26 cellular contexts compared by ENCODE assay signal in the genomic region with DNA sequence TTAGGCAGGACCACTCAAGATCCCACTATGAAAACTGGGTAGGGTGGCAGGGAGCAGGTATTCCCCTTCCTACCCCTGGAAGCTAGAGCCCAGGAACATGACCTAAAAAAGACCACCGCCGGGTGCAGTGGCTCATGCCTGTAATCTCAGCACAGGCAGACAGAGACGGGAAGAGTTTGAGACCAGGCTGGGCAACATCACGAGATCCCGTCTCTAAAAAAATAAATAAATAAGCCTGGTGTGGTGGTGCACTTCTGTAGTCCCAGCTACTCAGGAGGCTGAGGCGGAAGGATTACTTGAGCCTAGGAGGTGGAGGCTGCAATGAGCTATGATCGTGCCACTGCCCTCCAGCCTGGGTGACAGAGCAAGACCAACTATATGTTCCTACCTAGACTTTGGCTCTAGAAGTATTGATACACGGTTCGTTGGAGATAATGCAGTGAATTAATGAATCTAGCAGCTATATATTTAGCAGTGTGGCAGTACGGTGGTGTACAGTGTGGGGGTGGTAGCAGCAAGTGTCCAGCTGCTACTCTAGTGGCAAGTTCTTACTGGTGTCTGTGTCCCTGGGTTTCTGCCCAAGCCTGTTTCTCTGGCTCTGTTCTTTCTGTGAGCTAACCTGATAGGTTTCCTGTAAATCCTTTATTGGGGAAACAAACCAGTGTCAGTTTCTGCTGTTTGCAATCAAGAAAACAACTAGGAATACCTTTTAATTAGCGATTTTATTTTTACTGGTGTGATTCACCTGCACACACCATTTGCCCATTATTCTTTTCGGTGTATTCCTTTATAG. TPM values are rescaled to one million over a fixed set of nuclear protein-coding genes. Genes with fewer than 3 reads are reported as not detected.
DNase-seq lines count a peak whose midpoint lies in the region; ATAC-seq, FAIRE-seq and TF ChIP-seq lines count a peak whose summit lies in the region.
"Had no signal": no experiment of that assay in that cellular context is flagged by ENCODE, and none has a peak within 500 bp of the region (broad histone marks: within the 10 kb centered on the region; RNA-seq: fewer than 3 reads in every experiment).

No MANE protein-coding gene starts in this region.

- peaks cover 9% of the 10 kb centered on the region for H3K36me3 Mint-ChIP-seq in CD4-positive, alpha-beta T cell (ENCODE audit: low read depth)
- H3K36me3 Mint-ChIP-seq in astrocyte (ENCODE audit: low read depth, unreplicated experiment) (peaks cover 1% of the 10 kb centered on the region), neural crest cell (ENCODE audit: low read depth) (no peaks in the 10 kb centered on the region)
- H3K36me3 Mint-ChIP-seq: CD14-positive monocyte had no signal

- peaks cover 8% of the 10 kb centered on the region for H4K20me1 ChIP-seq in astrocyte (ENCODE audit: insufficient read depth, low read length)

- no peak overlapping the region for H3K27ac Mint-ChIP-seq in CD4-positive, alpha-beta T cell
- H3K27ac Mint-ChIP-seq in astrocyte (ENCODE audit: unreplicated experiment) (no peak overlapping the region), neural crest cell (ENCODE audit: unreplicated experiment) (no peak overlapping the region)
- H3K27ac Mint-ChIP-seq: CD14-positive monocyte had no signal

- 71 to 78% methylated on average over 7 to 12 of the region's 12 CpGs for WGBS in gastroesophageal sphincter (ENCODE audit: low coverage in 1 of 2), 2 donors

- TF ChIP-seq POLR2A in gastroesophageal sphincter (IDR thresholded peaks at IDR 0.05) = no peak

- CTCF ChIA-PET in CD4-positive, alpha-beta T cell (lab: Charles Lee) = no interaction called here

- no peak for TF ChIP-seq EP300 in gastroesophageal sphincter (IDR thresholded peaks at IDR 0.05)

- DNase-seq in NCI-H2196 (lab: John Stamatoyannopoulos, UW; ENCODE audit: unreplicated experiment) = peak; percentile 21
- DNase-seq in NCI-H2196 treated with DMSO at 0.1 percent for 48 hours (lab: John Stamatoyannopoulos, UW; ENCODE audit: unreplicated experiment) = no peak
- DNase-seq in CD4-positive, alpha-beta T cell = no peak
- DNase-seq in astrocyte (ENCODE audit: low read depth) = no peak
- no peak for DNase-seq in neural crest cell (ENCODE audit: low read depth, low spot score)
- no peak for DNase-seq in GM13977 (ENCODE audit: low spot score)
- DNase-seq: DND-41, Kasumi-1, MM.1S, NCI-H1048, NCI-H1417 treated with DMSO at 0.1 percent for 48 hours, NCI-H187, NCI-H69, PC-9, RPMI8226, SHP77 treated with DMSO at 0.1 percent for 48 hours, SW 1271 had no signal

- no peak overlapping the region for H3K27ac ChIP-seq in CD4-positive, alpha-beta T cell (ENCODE audit: low read depth, low read length)
- H3K27ac ChIP-seq in astrocyte (ENCODE audit: low read depth, low read length) (no peak overlapping the region), gastroesophageal sphincter (no peak overlapping the region)
- H3K27ac ChIP-seq: PC-9, SK-N-MC had no signal

- POLR2A ChIA-PET in CD4-positive, alpha-beta T cell (lab: Charles Lee) = no interaction called here

- no peak for TF ChIP-seq CTCF in CD4-positive, alpha-beta T cell (IDR thresholded peaks at IDR 0.05)
- TF ChIP-seq CTCF in astrocyte (IDR thresholded peaks at IDR 0.05; ENCODE audit: insufficient read depth, low read depth, low read length) (no peak), neural crest cell (conservative IDR thresholded peaks at IDR 0.05) (no peak), gastroesophageal sphincter (IDR thresholded peaks at IDR 0.05) (no peak), GM13977 (IDR thresholded peaks at IDR 0.05; ENCODE audit: extremely low read depth, insufficient read depth, missing control alignments) (no peak)

- no peak overlapping the region for H3K9ac ChIP-seq in astrocyte (ENCODE audit: low read length)

- no peaks in the 10 kb centered on the region for H3K9me3 ChIP-seq in CD4-positive, alpha-beta T cell (ENCODE audit: control insufficient read depth, low read length)
- H3K9me3 ChIP-seq in astrocyte (ENCODE audit: insufficient read depth, low read depth, low read length) = no peaks in the 10 kb centered on the region
- no peaks in the 10 kb centered on the region for H3K9me3 ChIP-seq in gastroesophageal sphincter

- H3K27me3 ChIP-seq in CD4-positive, alpha-beta T cell (ENCODE audit: control insufficient read depth, insufficient read depth, low read length) = no peaks in the 10 kb centered on the region
- H3K27me3 ChIP-seq in astrocyte (ENCODE audit: insufficient read depth, low read length) = no peaks in the 10 kb centered on the region
- H3K27me3 ChIP-seq in gastroesophageal sphincter = peaks cover 16% of the 10 kb centered on the region

- no peak overlapping the region for H3K4me3 ChIP-seq in astrocyte (ENCODE audit: insufficient read depth, low read depth, low read length)
- H3K4me3 ChIP-seq in gastroesophageal sphincter = no peak overlapping the region
- H3K4me3 ChIP-seq: PC-9, SK-N-MC had no signal

- ATAC-seq in CD4-positive, alpha-beta T cell (ENCODE audit: poor library complexity) = no peak
- ATAC-seq in gastroesophageal sphincter = no peak
- ATAC-seq in HG03095 (IDR thresholded peaks at IDR 0.05; ENCODE audit: unreplicated experiment) = no peak
- ATAC-seq: HCT116 had no signal

- in situ Hi-C loops in GM13977 (cut with MboI; ENCODE audit: low pct_unique_long_range_greater_than_20kb, low sequenced_read_pairs, unreplicated experiment) = no loop called here

- peaks cover 9% of the 10 kb centered on the region for H3K4me1 ChIP-seq in astrocyte (ENCODE audit: insufficient read depth, low read length)
- H3K4me1 ChIP-seq in gastroesophageal sphincter = peaks cover 0 to 15% (median 6%) of the 10 kb centered on the region in 3 donors

- no peaks in the 10 kb centered on the region for H3K9me3 Mint-ChIP-seq in CD4-positive, alpha-beta T cell
- H3K9me3 Mint-ChIP-seq in astrocyte (ENCODE audit: unreplicated experiment) (no peaks in the 10 kb centered on the region), neural crest cell (no peaks in the 10 kb centered on the region)
- H3K9me3 Mint-ChIP-seq: CD14-positive monocyte had no signal

- H3K4me3 Mint-ChIP-seq in CD4-positive, alpha-beta T cell = peak overlapping the region; percentile 42
- H3K4me3 Mint-ChIP-seq in astrocyte (ENCODE audit: unreplicated experiment) (peak overlapping the region; percentile 11), neural crest cell (peak overlapping the region; percentile 67)
- H3K4me3 Mint-ChIP-seq: CD14-positive monocyte had no signal

- peaks cover 11% of the 10 kb centered on the region for H3K79me2 ChIP-seq in astrocyte (ENCODE audit: insufficient read depth, low read length)

- no peak overlapping the region for H2AFZ ChIP-seq in astrocyte (ENCODE audit: low read depth, low read length)
- H2AFZ ChIP-seq: PC-9 had no signal

- intact Hi-C loops in CD4-positive, alpha-beta T cell (cut with DNase I, micrococcal nuclease) = no loop called here

- H3K4me2 ChIP-seq in astrocyte (ENCODE audit: low read length) = no peak overlapping the region
- H3K4me2 ChIP-seq: PC-9 had no signal

- H3K4me1 Mint-ChIP-seq in CD4-positive, alpha-beta T cell (ENCODE audit: low read depth) = peaks cover 19% of the 10 kb centered on the region
- H3K4me1 Mint-ChIP-seq in astrocyte (ENCODE audit: low read depth, unreplicated experiment) = no peaks in the 10 kb centered on the region
- H3K4me1 Mint-ChIP-seq in neural crest cell = peaks cover 13% of the 10 kb centered on the region

- H3K36me3 ChIP-seq in astrocyte (ENCODE audit: insufficient read depth, low read length) (no peaks in the 10 kb centered on the region), gastroesophageal sphincter (no peaks in the 10 kb centered on the region)

- no peak for FAIRE-seq in astrocyte (lab: Jason Lieb, UNC)
- FAIRE-seq: D721Med, GM12891, H1 had no signal

- H3K27me3 Mint-ChIP-seq in CD4-positive, alpha-beta T cell = peaks cover 30% of the 10 kb centered on the region
- H3K27me3 Mint-ChIP-seq in astrocyte (ENCODE audit: low read depth, unreplicated experiment) (peaks cover 37% of the 10 kb centered on the region), neural crest cell (ENCODE audit: low read depth) (peaks cover 45% of the 10 kb centered on the region)

RNA-seq across cellular contexts. Expression of a gene that starts 3.3 kb away (rescaled TPM):
- 1 to 10 TPM; 1.6 to 1.7 TPM for total RNA-seq in CD4-positive, alpha-beta T cell
- 7.5 and 9.4 TPM in 2 replicates for total RNA-seq in astrocyte
- 13.7 and 15.2 TPM in 2 replicates for total RNA-seq in neural crest cell
- 10 to 100 TPM; 11.2 to 37.7 (median 26.6) TPM for total RNA-seq in gastroesophageal sphincter

RNA-seq across cellular contexts. Expression of a gene that starts 30.0 kb away (rescaled TPM):
- total RNA-seq in CD4-positive, alpha-beta T cell = not detected
- total RNA-seq in astrocyte = not detected in 2 replicates
- total RNA-seq in neural crest cell = not detected in 2 replicates
- total RNA-seq in gastroesophageal sphincter = under 1 TPM in 2 of 4 donors, not detected in 2; 0.27 to 0.39 TPM
- total RNA-seq: A172, PC-9 had no signal

Comparison
In these comparisons a context has a peak if more than half of its experiments do, and no peak if none do; other contexts are left out.
1. H3K4me3 Mint-ChIP-seq: peak in every context shown above with its lines; median percentile 67 in neural crest cell; 42 in CD4-positive, alpha-beta T cell; 11 in astrocyte.